ENCODE assay signal across 7 cellular contexts in genomic region chr18:77130229-77131099, GRCh38. TPM values are rescaled to one million over a fixed set of nuclear protein-coding genes. Genes with fewer than 3 reads are reported as not detected.
DNase-seq lines count a peak whose midpoint lies in the region; ATAC-seq and TF ChIP-seq lines count a peak whose summit lies in the region.

No MANE protein-coding gene starts in this region.

- no peak for DNase-seq in activated CD8-positive, alpha-beta T cell treated with anti-CD3 and anti-CD28 coated beads for 36 hours
- DNase-seq in fibroblast of the aortic adventitia (ENCODE audit: low read depth) (no peak), HFFc6 (no peak), NCI-H2029 (lab: John Stamatoyannopoulos, UW) (no peak), RKO (ENCODE audit: low spot score) (no peak)
- peak in 1 of 2 donors; percentile 58 for DNase-seq in stimulated activated effector memory CD8-positive, alpha-beta T cell treated with anti-CD3 and anti-CD28 coated beads, Interleukin-12 subunit alpha, Interleukin-12 subunit beta, amount 100 ng/mL, for 72 hours (ENCODE audit: low spot score in 2 of 2)

- TF ChIP-seq CTCF in activated CD8-positive, alpha-beta T cell treated with anti-CD3 and anti-CD28 coated beads for 36 hours (IDR thresholded peaks at IDR 0.05), result no peak
- no peak for TF ChIP-seq CTCF in fibroblast of the aortic adventitia (IDR thresholded peaks at IDR 0.05; ENCODE audit: insufficient read depth, low read length)
- no peak for TF ChIP-seq CTCF in HFFc6 (IDR thresholded peaks at IDR 0.05)

- CTCF ChIA-PET in activated CD8-positive, alpha-beta T cell treated with anti-CD3 and anti-CD28 coated beads for 36 hours (lab: Charles Lee), result interaction anchor here (1.0 to 2.8 kb wide), 7 partner anchors 8 to 81 kb away, joined by 3 to 14 read pairs (median 3); no protein-coding TSS in a partner anchor

- no peaks in the 10 kb centered on the region for H3K4me1 ChIP-seq in HUES64 (ENCODE audit: insufficient read depth, low read length)

- whole genome bisulfite sequencing in HUES64, result 79% methylated on average over 27 of the region's 27 CpGs

- H3K27ac Mint-ChIP-seq in activated CD8-positive, alpha-beta T cell treated with anti-CD3 and anti-CD28 coated beads for 36 hours, result peak overlapping the region; percentile 98
- H3K27ac Mint-ChIP-seq in stimulated activated effector memory CD8-positive, alpha-beta T cell treated with anti-CD3 and anti-CD28 coated beads, Interleukin-12 subunit alpha, Interleukin-12 subunit beta, amount 100 ng/mL, for 72 hours, result peak overlapping the region; percentile 92
- H3K27ac Mint-ChIP-seq in HFFc6, result no peak overlapping the region

- no peaks in the 10 kb centered on the region for H3K9me3 Mint-ChIP-seq in activated CD8-positive, alpha-beta T cell treated with anti-CD3 and anti-CD28 coated beads for 36 hours
- H3K9me3 Mint-ChIP-seq in stimulated activated effector memory CD8-positive, alpha-beta T cell treated with anti-CD3 and anti-CD28 coated beads, Interleukin-12 subunit alpha, Interleukin-12 subunit beta, amount 100 ng/mL, for 72 hours, result no peaks in the 10 kb centered on the region
- H3K9me3 Mint-ChIP-seq in HFFc6, result no peaks in the 10 kb centered on the region

- peak overlapping the region; percentile 99 for H3K4me3 Mint-ChIP-seq in activated CD8-positive, alpha-beta T cell treated with anti-CD3 and anti-CD28 coated beads for 36 hours
- peak overlapping the region; percentile 94 for H3K4me3 Mint-ChIP-seq in stimulated activated effector memory CD8-positive, alpha-beta T cell treated with anti-CD3 and anti-CD28 coated beads, Interleukin-12 subunit alpha, Interleukin-12 subunit beta, amount 100 ng/mL, for 72 hours
- no peak overlapping the region; the same call in 1 of the 2 replicates for H3K4me3 Mint-ChIP-seq in HFFc6

- no peak overlapping the region for H3K9ac ChIP-seq in HUES64 (ENCODE audit: low read depth, low read length)

- peak overlapping the region; percentile 66; the same call in 1 of the 2 replicates for H3K4me3 ChIP-seq in HUES64 (ENCODE audit: low read length)
- peak overlapping the region; percentile 74 for H3K4me3 ChIP-seq in fibroblast of the aortic adventitia (ENCODE audit: low read depth, low read length)

- no peak for ATAC-seq in activated CD8-positive, alpha-beta T cell treated with anti-CD3 and anti-CD28 coated beads for 36 hours
- ATAC-seq in stimulated activated effector memory CD8-positive, alpha-beta T cell treated with anti-CD3 and anti-CD28 coated beads, Interleukin-12 subunit alpha, Interleukin-12 subunit beta, amount 100 ng/mL, for 72 hours, result peak; percentile 17

- H3K36me3 Mint-ChIP-seq in activated CD8-positive, alpha-beta T cell treated with anti-CD3 and anti-CD28 coated beads for 36 hours (ENCODE audit: low read depth), result peaks cover 40% of the 10 kb centered on the region
- H3K36me3 Mint-ChIP-seq in stimulated activated effector memory CD8-positive, alpha-beta T cell treated with anti-CD3 and anti-CD28 coated beads, Interleukin-12 subunit alpha, Interleukin-12 subunit beta, amount 100 ng/mL, for 72 hours, result peaks cover 63% of the 10 kb centered on the region
- no peaks in the 10 kb centered on the region for H3K36me3 Mint-ChIP-seq in HFFc6 (ENCODE audit: low read depth)

- no peak overlapping the region for H3K27ac ChIP-seq in HUES64 (ENCODE audit: low read depth, low read length)

- H3K36me3 ChIP-seq in HUES64 (ENCODE audit: insufficient read depth, low read length), result no peaks in the 10 kb centered on the region

- H3K9me3 ChIP-seq in HUES64 (ENCODE audit: insufficient read depth, low read depth, low read length), result no peaks in the 10 kb centered on the region

- peaks cover 56% of the 10 kb centered on the region for H3K27me3 ChIP-seq in HUES64 (ENCODE audit: insufficient read depth, low read length)

- H3K4me1 Mint-ChIP-seq in activated CD8-positive, alpha-beta T cell treated with anti-CD3 and anti-CD28 coated beads for 36 hours (ENCODE audit: low read depth), result peaks cover 64% of the 10 kb centered on the region
- peaks cover 69% of the 10 kb centered on the region for H3K4me1 Mint-ChIP-seq in stimulated activated effector memory CD8-positive, alpha-beta T cell treated with anti-CD3 and anti-CD28 coated beads, Interleukin-12 subunit alpha, Interleukin-12 subunit beta, amount 100 ng/mL, for 72 hours
- H3K4me1 Mint-ChIP-seq in HFFc6 (ENCODE audit: low read depth), result peaks cover 36% of the 10 kb centered on the region

- POLR2A ChIA-PET in activated CD8-positive, alpha-beta T cell treated with anti-CD3 and anti-CD28 coated beads for 36 hours (lab: Charles Lee), result interaction anchor here (1.0 to 18.7 kb wide), 9 partner anchors 9 to 84 kb away, joined by 3 to 337 read pairs (median 7); no protein-coding TSS in a partner anchor

- no peaks in the 10 kb centered on the region for H3K27me3 Mint-ChIP-seq in activated CD8-positive, alpha-beta T cell treated with anti-CD3 and anti-CD28 coated beads for 36 hours
- H3K27me3 Mint-ChIP-seq in HFFc6 (ENCODE audit: insufficient read depth), result peaks cover 27% of the 10 kb centered on the region

- intact Hi-C loops in activated CD8-positive, alpha-beta T cell treated with anti-CD3 and anti-CD28 coated beads for 36 hours (cut with micrococcal nuclease), result no loop called here

RNA-seq across cellular contexts. Expression of gene MBP, which starts 2.1 kb away (rescaled TPM):
- 4.3 TPM for polyA plus RNA-seq in HUES64 (2013, experiment 1 of 2)
- polyA plus RNA-seq in HUES64 (2013, experiment 2 of 2), result 6.5 TPM
- total RNA-seq in activated CD8-positive, alpha-beta T cell treated with anti-CD3 and anti-CD28 coated beads for 36 hours, result 10 to 100 TPM; 39.9 to 41.5 TPM
- 25.8 and 54.1 TPM in 2 replicates for total RNA-seq in fibroblast of the aortic adventitia (ENCODE audit: low replicate concordance)
- total RNA-seq in HFFc6 (2021; fragmentation: NEBNext Ultra II Directional; extraction: Animal tissue kit (Norgen Biotek cat#: 25700)), result under 1 TPM in 5 of 6 experiments, not detected in 1; 0.05 to 0.23 (median 0.12) TPM

Comparison
In these comparisons a context has a peak if more than half of its experiments do, and no peak if none do; other contexts are left out.
1. RNA of gene MBP, which starts 2.1 kb away (total RNA-seq): 39.9 to 41.5 TPM in activated CD8-positive, alpha-beta T cell treated with anti-CD3 and anti-CD28 coated beads for 36 hours and 25.8 to 54.1 TPM in fibroblast of the aortic adventitia; 0.05 to 0.23 TPM in HFFc6; every median in the first group is over 10 times any median in the second.